Comparison of ENCODE assay signal across 9 cellular contexts in the genomic region with DNA sequence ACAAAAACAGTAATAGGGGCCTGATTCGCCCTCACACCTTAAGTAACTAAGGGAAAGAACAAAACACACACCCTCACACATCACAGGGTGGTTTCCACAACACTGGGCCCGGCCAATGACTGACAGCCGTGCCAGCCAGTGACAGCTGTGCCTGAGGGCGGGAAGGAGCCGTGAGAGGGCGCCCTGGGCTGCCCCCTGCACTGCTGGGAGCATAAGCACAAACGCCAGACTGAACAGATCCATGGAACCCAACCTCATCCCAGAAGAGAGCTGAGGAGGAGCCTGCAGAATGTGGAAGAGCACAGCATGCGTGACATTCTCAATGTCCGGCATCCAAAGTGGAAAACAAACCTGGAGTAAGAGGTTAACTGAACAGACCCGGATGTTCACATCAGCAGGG. TPM values are rescaled to one million over a fixed set of nuclear protein-coding genes. Genes with fewer than 3 reads are reported as not detected.
DNase-seq lines count a peak whose midpoint lies in the region; ATAC-seq and FAIRE-seq lines count a peak whose summit lies in the region.
"Had no signal": no experiment of that assay in that cellular context is flagged by ENCODE, and none has a peak within 500 bp of the region (broad histone marks: within the 10 kb centered on the region; RNA-seq: fewer than 3 reads in every experiment).

No MANE protein-coding gene starts in this region.

- peaks cover 2 to 8% (median 6%) of the 10 kb centered on the region in 3 donors for H3K4me1 Mint-ChIP-seq in IgD-negative memory B cell
- H3K4me1 Mint-ChIP-seq in activated T-cell treated with anti-CD3 and anti-CD28 coated beads, Interleukin-2, amount 50 U/mL, for 4 hours (ENCODE audit: low read depth) = peaks cover 14% of the 10 kb centered on the region

- peak; percentile 99 to 100 for ATAC-seq in activated T-cell treated with anti-CD3 and anti-CD28 coated beads, Interleukin-2, amount 50 U/mL, for 4 hours
- ATAC-seq in left cardiac atrium = peak; percentile 23 to 82
- ATAC-seq in GM18511 (IDR thresholded peaks at IDR 0.05; ENCODE audit: unreplicated experiment) = no peak

- H3K27ac Mint-ChIP-seq in IgD-negative memory B cell = peak overlapping the region; percentile 62 to 95 (median 73)

- H3K27me3 Mint-ChIP-seq in IgD-negative memory B cell = no peaks in the 10 kb centered on the region
- no peaks in the 10 kb centered on the region for H3K27me3 Mint-ChIP-seq in activated T-cell treated with anti-CD3 and anti-CD28 coated beads, Interleukin-2, amount 50 U/mL, for 4 hours (ENCODE audit: low read depth)

- peaks cover 4% of the 10 kb centered on the region for H3K36me3 Mint-ChIP-seq in IgD-negative memory B cell
- H3K36me3 Mint-ChIP-seq in activated T-cell treated with anti-CD3 and anti-CD28 coated beads, Interleukin-2, amount 50 U/mL, for 4 hours (ENCODE audit: insufficient read depth) = peaks cover 55% of the 10 kb centered on the region

- intact Hi-C loops in left cardiac atrium (cut with DNase I) = no loop called here

- FAIRE-seq in urothelium cell line (lab: Jason Lieb, UNC) = no peak

- peak overlapping the region in 1 of 4 donors; percentile 35 for H3K4me3 Mint-ChIP-seq in IgD-negative memory B cell
- H3K4me3 Mint-ChIP-seq in activated T-cell treated with anti-CD3 and anti-CD28 coated beads, Interleukin-2, amount 50 U/mL, for 4 hours = no peak overlapping the region

- peak; percentile 63 for DNase-seq in activated T-cell treated with anti-CD3 and anti-CD28 coated beads, Interleukin-2, amount 50 U/mL, for 4 hours
- no peak for DNase-seq in left cardiac atrium
- peak; percentile 65 for DNase-seq in stimulated activated CD4-positive, alpha-beta T cell treated with anti-CD3 and anti-CD28 coated beads, Interleukin-15, amount 100 ng/mL, for 24 hours
- DNase-seq in NCI-H446 (lab: John Stamatoyannopoulos, UW) = no peak
- DNase-seq in urothelium cell line (ENCODE audit: low spot score) = no peak
- DNase-seq in NCI-H1436 (lab: John Stamatoyannopoulos, UW) = no peak

- no peaks in the 10 kb centered on the region for H3K9me3 Mint-ChIP-seq in IgD-negative memory B cell
- no peaks in the 10 kb centered on the region for H3K9me3 Mint-ChIP-seq in activated T-cell treated with anti-CD3 and anti-CD28 coated beads, Interleukin-2, amount 50 U/mL, for 4 hours

RNA-seq across cellular contexts. Expression of a gene that starts 16.0 kb away (rescaled TPM):
- polyA plus RNA-seq in IgD-negative memory B cell = 78.3 TPM
- total RNA-seq in activated T-cell treated with anti-CD3 and anti-CD28 coated beads, Interleukin-2, amount 50 U/mL, for 4 hours = 100 to 1,000 TPM; 152 to 170 (median 164) TPM
- 10 to 100 TPM; 63.6 to 88.2 TPM for total RNA-seq in left cardiac atrium

RNA-seq across cellular contexts. Expression of a gene that starts 28.6 kb away (rescaled TPM):
- polyA plus RNA-seq in IgD-negative memory B cell = 3.7 TPM
- total RNA-seq in activated T-cell treated with anti-CD3 and anti-CD28 coated beads, Interleukin-2, amount 50 U/mL, for 4 hours = 10 to 100 TPM; 22.0 to 31.5 (median 26.3) TPM
- 10 to 100 TPM; 18.4 to 35.7 TPM for total RNA-seq in left cardiac atrium

RNA-seq across cellular contexts. Expression of a gene that starts 44.8 kb away (rescaled TPM):
- polyA plus RNA-seq in IgD-negative memory B cell = 34.1 TPM
- total RNA-seq in activated T-cell treated with anti-CD3 and anti-CD28 coated beads, Interleukin-2, amount 50 U/mL, for 4 hours = 10 to 100 TPM; 48.9 to 64.6 (median 60.5) TPM
- total RNA-seq in left cardiac atrium = 10 to 100 TPM; 11.9 to 17.2 TPM

RNA-seq across cellular contexts. Expression of a gene that starts 59.9 kb away (rescaled TPM):
- polyA plus RNA-seq in IgD-negative memory B cell = 4.4 TPM
- 100 to 1,000 TPM; 256 to 382 (median 364) TPM for total RNA-seq in activated T-cell treated with anti-CD3 and anti-CD28 coated beads, Interleukin-2, amount 50 U/mL, for 4 hours
- 1 to 10 TPM in 1 of 2 donors, under 1 TPM in 1; 0.60 to 1.8 TPM for total RNA-seq in left cardiac atrium
- total RNA-seq: epithelial cell of proximal tubule had no signal

Comparison
In these comparisons a context has a peak if more than half of its experiments do, and no peak if none do; other contexts are left out.
1. DNase-seq: peak in activated T-cell treated with anti-CD3 and anti-CD28 coated beads, Interleukin-2, amount 50 U/mL, for 4 hours (single experiment) and stimulated activated CD4-positive, alpha-beta T cell treated with anti-CD3 and anti-CD28 coated beads, Interleukin-15, amount 100 ng/mL, for 24 hours (single experiment); none in left cardiac atrium (single experiment), NCI-H446 (0 of 2), urothelium cell line (single experiment) and NCI-H1436 (single experiment).